ENCODE assay signal across 33 cellular contexts in genomic region chr3:148863297-148863696, GRCh38. TPM values are rescaled to one million over a fixed set of nuclear protein-coding genes. Genes with fewer than 3 reads are reported as not detected.
"Had no signal": no experiment of that assay in that cellular context is flagged by ENCODE, and none has a peak within 500 bp of the region (broad histone marks: within the 10 kb centered on the region; RNA-seq: fewer than 3 reads in every experiment).

No MANE protein-coding gene starts in this region.

- H3K36me3 ChIP-seq: colonic mucosa, esophagus squamous epithelium, heart right ventricle, left lung, pancreas, right atrium auricular region, suprapubic skin, transverse colon, upper lobe of right lung, uterus had no signal

- H3K4me3 ChIP-seq: colonic mucosa, esophagus squamous epithelium, heart right ventricle, left lung, pancreas, right atrium auricular region, smooth muscle cell, suprapubic skin, transverse colon, upper lobe of right lung, uterus had no signal

- FAIRE-seq: endothelial cell of umbilical vein, islet of Langerhans, pancreas had no signal

- H3K4me1 ChIP-seq: colonic mucosa, esophagus squamous epithelium, heart right ventricle, left lung, right atrium auricular region, suprapubic skin, transverse colon, upper lobe of right lung, uterus had no signal

- ATAC-seq: heart right ventricle; left cardiac atrium; left lung; naive thymus-derived CD8-positive, alpha-beta T cell; sciatic nerve; stimulated activated naive CD8-positive, alpha-beta T cell treated with anti-CD3 and anti-CD28 coated beads, Interleukin-15, amount 100 ng/mL, for 72 hours; upper lobe of right lung had no signal

- H3K4me2 ChIP-seq: smooth muscle cell had no signal

- H3K9me3 ChIP-seq: colonic mucosa, esophagus squamous epithelium, heart right ventricle, left lung, pancreas, right atrium auricular region, suprapubic skin, transverse colon, upper lobe of right lung, uterus had no signal

- DNase-seq: colonic mucosa; effector memory CD4-positive, alpha-beta T cell; esophagus squamous epithelium; foreskin melanocyte; glutamatergic neuron; heart right ventricle; hippocampal formation; left cardiac atrium; left lung; mesendoderm; naive thymus-derived CD8-positive, alpha-beta T cell; nephron progenitor cell; occipital lobe; pancreas; stimulated activated CD4-positive, alpha-beta T cell treated with anti-CD3 and anti-CD28 coated beads, Interleukin-12 subunit alpha, Interleukin-12 subunit beta, amount 100 ng/mL, for 4 hours; stimulated activated CD4-positive, alpha-beta T cell treated with anti-CD3 and anti-CD28 coated beads, Interleukin-1b, Interleukin-23, amount 100 ng/mL, for 48 hours; stimulated activated CD4-positive, alpha-beta T cell treated with anti-CD3 and anti-CD28 coated beads, Interleukin-4, amount 100 ng/mL, for 1 hour; stimulated activated CD8-positive, alpha-beta memory T cell treated with anti-CD3 and anti-CD28 coated beads, Interleukin-4, amount 100 ng/mL, for 48 hours; stimulated activated naive CD4-positive, alpha-beta T cell; stimulated activated naive CD8-positive, alpha-beta T cell treated with anti-CD3 and anti-CD28 coated beads, Interleukin-15, amount 100 ng/mL, for 72 hours; transverse colon; upper lobe of right lung; uterus had no signal

- H3K27me3 ChIP-seq: colonic mucosa, left lung, pancreas, right atrium auricular region, suprapubic skin, transverse colon, upper lobe of right lung, uterus had no signal

- H3K27ac ChIP-seq: colonic mucosa, esophagus squamous epithelium, heart right ventricle, left lung, right atrium auricular region, suprapubic skin, transverse colon, upper lobe of right lung, uterus had no signal

RNA-seq across cellular contexts. Expression of gene CPA3, which starts 1.8 kb away (rescaled TPM):
- total RNA-seq: epithelial cell of proximal tubule; kidney epithelial cell; lung microvascular endothelial cell; naive thymus-derived CD8-positive, alpha-beta T cell; occipital lobe; progenitor cell of endocrine pancreas; smooth muscle cell had no signal
- polyA plus RNA-seq: naive thymus-derived CD8-positive, alpha-beta T cell; smooth muscle cell had no signal

RNA-seq across cellular contexts. Expression of gene CPB1, which starts 35.7 kb away (rescaled TPM):
- total RNA-seq: endothelial cell of umbilical vein; epithelial cell of proximal tubule; esophagus squamous epithelium; kidney epithelial cell; left lung; lung microvascular endothelial cell; naive thymus-derived CD8-positive, alpha-beta T cell; occipital lobe; progenitor cell of endocrine pancreas; smooth muscle cell; suprapubic skin; uterus had no signal
- polyA plus RNA-seq: endothelial cell of umbilical vein; naive thymus-derived CD8-positive, alpha-beta T cell; smooth muscle cell had no signal
